16 cellular contexts compared by ENCODE assay signal in the genomic region with DNA sequence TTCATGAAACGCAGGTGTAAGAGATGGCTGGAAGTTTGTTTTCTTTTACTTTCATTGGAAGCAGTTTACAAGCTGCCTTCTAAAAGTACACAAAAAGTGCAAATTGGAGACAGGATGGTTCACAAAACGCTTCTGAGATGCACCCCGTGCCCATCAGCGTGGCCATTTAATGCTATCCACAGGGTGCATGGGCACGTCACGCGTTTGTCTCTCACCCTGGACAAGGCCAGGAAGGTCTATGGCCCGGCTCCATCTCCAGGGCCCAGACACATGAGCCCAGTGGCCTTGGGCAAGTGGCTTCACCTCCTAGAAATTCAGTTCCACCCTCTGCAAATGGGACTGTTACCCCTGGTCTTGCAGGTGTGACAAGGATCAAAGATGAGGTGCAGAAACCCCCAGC.
DNase-seq lines count a peak whose midpoint lies in the region; ATAC-seq and TF ChIP-seq lines count a peak whose summit lies in the region.
"Had no signal": no experiment of that assay in that cellular context is flagged by ENCODE, and none has a peak within 500 bp of the region (broad histone marks: within the 10 kb centered on the region; RNA-seq: fewer than 3 reads in every experiment).

No MANE protein-coding gene starts in this region.

- no peak overlapping the region for H2BK120ac ChIP-seq in neuronal stem cell (ENCODE audit: low read depth, low read length)

- no peak overlapping the region for H3K4ac ChIP-seq in neuronal stem cell (ENCODE audit: low read length)

- no TSS peak for BruUV-seq in OCI-LY7 (replicated peaks; lab: Mats Ljungman, UMichigan)

- H3K4me1 ChIP-seq in SJCRH30, result peaks cover 40% of the 10 kb centered on the region
- no peaks in the 10 kb centered on the region for H3K4me1 ChIP-seq in neuronal stem cell (ENCODE audit: control insufficient read depth in 2 of 2, insufficient read depth in 1 of 2, low read depth in 1 of 2, low read length in 2 of 2)
- H3K4me1 ChIP-seq in OCI-LY7 (ENCODE audit: insufficient read depth, low read length, poor library complexity, severe bottlenecking), result no peaks in the 10 kb centered on the region
- H3K4me1 ChIP-seq: Caco-2 had no signal

- H2AFZ ChIP-seq in neuronal stem cell (ENCODE audit: low read length) (no peak overlapping the region), OCI-LY7 (ENCODE audit: low read length) (no peak overlapping the region)
- H2AFZ ChIP-seq: GM23248 had no signal

- POLR2A ChIA-PET in RWPE1 (lab: Yijun Ruan, JAX; ENCODE audit: low non-redundant PET), result no interaction called here
- POLR2A ChIA-PET in OCI-LY7 (lab: Charles Lee), result no interaction called here

- intact Hi-C loops in OCI-LY7 (cut with micrococcal nuclease; ENCODE audit: unreplicated experiment), result no loop called here

- H3K4me2 ChIP-seq in neuronal stem cell (ENCODE audit: insufficient read depth, low read length, poor library complexity, severe bottlenecking), result no peak overlapping the region
- H3K4me2 ChIP-seq in OCI-LY7 (ENCODE audit: low read length), result no peak overlapping the region
- H3K4me2 ChIP-seq: BLaER1 had no signal

- no peak overlapping the region for H2BK15ac ChIP-seq in neuronal stem cell (ENCODE audit: low read length)

- H3K79me2 ChIP-seq in OCI-LY7 (ENCODE audit: insufficient read depth, low read depth, low read length), result no peaks in the 10 kb centered on the region

- CTCF ChIA-PET in RWPE1 (lab: Yijun Ruan, JAX) (interaction anchor here (0.6 to 0.7 kb wide), 3 partner anchors 20 to 167 kb away, joined by 3 to 4 read pairs (median 3); no protein-coding TSS in a partner anchor), OCI-LY7 (lab: Charles Lee; ENCODE audit: unreplicated experiment) (no interaction called here)

- peak overlapping the region; percentile 18 for H3K18ac ChIP-seq in neuronal stem cell (ENCODE audit: low read length)

- H3K27me3 ChIP-seq in SJCRH30 (no peaks in the 10 kb centered on the region), neuronal stem cell (ENCODE audit: control insufficient read depth in 3 of 3, insufficient read depth in 3 of 3, low read depth in 1 of 3, low read length in 3 of 3) (peaks cover 0 to 4% (median 0%) of the 10 kb centered on the region in 3 experiments)
- H3K27me3 ChIP-seq: BLaER1 had no signal

- H3K36me3 ChIP-seq in SJCRH30, result no peaks in the 10 kb centered on the region
- no peaks in the 10 kb centered on the region for H3K36me3 ChIP-seq in neuronal stem cell (replicated peaks in 1 of 2; ENCODE audit: control insufficient read depth in 2 of 2, insufficient read depth in 2 of 2, low read length in 2 of 2)
- no peaks in the 10 kb centered on the region for H3K36me3 ChIP-seq in OCI-LY7 (ENCODE audit: insufficient read depth, low read length)
- H3K36me3 ChIP-seq: BLaER1 had no signal

- no peaks in the 10 kb centered on the region for H3K9me2 ChIP-seq in OCI-LY7 (ENCODE audit: insufficient read depth, low read length)

- no peak overlapping the region for H2BK12ac ChIP-seq in neuronal stem cell (ENCODE audit: low read length)

- DNase-seq in RWPE1 (ENCODE audit: low spot score), result no peak
- DNase-seq in SJCRH30, result no peak
- no peak for DNase-seq in neuronal stem cell (ENCODE audit: low spot score)
- DNase-seq in hippocampal formation (lab: John Stamatoyannopoulos, UW), result no peak
- no peak for DNase-seq in OCI-LY7 (ENCODE audit: low spot score)
- DNase-seq: CD4-positive, CD25-positive, alpha-beta regulatory T cell; CD8-positive, alpha-beta T cell; DMS153; DND-41; GM23248; H7; HCEC 1CT had no signal

- H2BK5ac ChIP-seq in neuronal stem cell (ENCODE audit: low read length), result no peak overlapping the region

- peak overlapping the region; percentile 41 for H3K27ac ChIP-seq in RWPE1
- peak overlapping the region; percentile 62; the same call in 1 of the 2 replicates for H3K27ac ChIP-seq in SJCRH30
- no peak overlapping the region for H3K27ac ChIP-seq in neuronal stem cell (replicated peaks; ENCODE audit: low read length)
- no peak overlapping the region for H3K27ac ChIP-seq in OCI-LY7 (ENCODE audit: low read depth, low read length, poor library complexity, severe bottlenecking)
- H3K27ac ChIP-seq: BLaER1, C4-2B, GM23248 had no signal

- no peak overlapping the region for H4K8ac ChIP-seq in neuronal stem cell (ENCODE audit: low read depth, low read length)

- H3K9me3 ChIP-seq in SJCRH30 (replicated peaks) (no peaks in the 10 kb centered on the region), neuronal stem cell (replicated peaks in 1 of 2; ENCODE audit: control insufficient read depth in 2 of 2, insufficient read depth in 1 of 2, low read depth in 1 of 2, low read length in 2 of 2) (no peaks in the 10 kb centered on the region), OCI-LY7 (ENCODE audit: low read length) (no peaks in the 10 kb centered on the region)
- H3K9me3 ChIP-seq: BLaER1, Caco-2 had no signal

- no CpG with 5 or more reads among the region's 8 CpGs for WGBS in neuronal stem cell (ENCODE audit: extremely low coverage in 2 of 2, insufficient read length in 2 of 2, insufficient replicate concordance in 1 of 2), 2 donors

- no peak overlapping the region for H3K4me3 ChIP-seq in SJCRH30
- H3K4me3 ChIP-seq in neuronal stem cell (ENCODE audit: low read length in 2 of 2), result peak overlapping the region in 1 of 2 donors; percentile 13
- no peak overlapping the region for H3K4me3 ChIP-seq in OCI-LY7 (ENCODE audit: low read depth, low read length, poor library complexity, severe bottlenecking)
- H3K4me3 ChIP-seq: BLaER1, GM23248 had no signal

- H3K14ac ChIP-seq in neuronal stem cell (ENCODE audit: low read length), result no peak overlapping the region

- H2AK5ac ChIP-seq in neuronal stem cell (ENCODE audit: low read depth, low read length), result no peak overlapping the region

- no peak overlapping the region for H3K23ac ChIP-seq in neuronal stem cell (ENCODE audit: low read depth, low read length, poor library complexity)

- H3K9ac ChIP-seq in neuronal stem cell (ENCODE audit: low read depth, low read length, poor library complexity), result no peak overlapping the region
- H3K9ac ChIP-seq: BLaER1, GM23248 had no signal

- no peaks in the 10 kb centered on the region for H3K79me1 ChIP-seq in neuronal stem cell (ENCODE audit: low read depth, low read length)

- no peak for ATAC-seq in GM21528 (IDR thresholded peaks at IDR 0.05; ENCODE audit: low FRiP score, unreplicated experiment)
- ATAC-seq: CD8-positive, alpha-beta T cell had no signal

- TF ChIP-seq CTCF in RWPE1 (conservative IDR thresholded peaks at IDR 0.05; ENCODE audit: low read depth) (no peak), OCI-LY7 (conservative IDR thresholded peaks at IDR 0.05; ENCODE audit: low read length) (no peak)

- H4K91ac ChIP-seq in neuronal stem cell (ENCODE audit: low read depth, low read length, poor library complexity), result no peak overlapping the region

- no peaks in the 10 kb centered on the region for H4K20me1 ChIP-seq in OCI-LY7 (ENCODE audit: insufficient read depth, low read length)
- H4K20me1 ChIP-seq: BLaER1 had no signal

Comparison
In these comparisons a context has a peak if more than half of its experiments do, and no peak if none do; other contexts are left out.
1. H3K27ac ChIP-seq: peak in RWPE1 (single experiment) and SJCRH30 (single experiment); none in neuronal stem cell (single experiment) and OCI-LY7 (single experiment).